Comparison of ENCODE assay signal across 13 cellular contexts in genomic region chr2:238698451-238699306, GRCh38.
"Had no signal": no experiment of that assay in that cellular context is flagged by ENCODE, and none has a peak within 500 bp of the region (broad histone marks: within the 10 kb centered on the region; RNA-seq: fewer than 3 reads in every experiment).

No MANE protein-coding gene starts in this region.

- DNase-seq: activated CD4-positive, alpha-beta T cell treated with anti-CD3 and anti-CD28 coated beads, Interleukin-2, amount 10 ng/mL, durations not matched to agents 7 days and 5 days; activated naive CD4-positive, alpha-beta T cell treated with anti-CD3 and anti-CD28 coated beads, Interleukin-2, amount 10 ng/mL, durations not matched to agents 7 days and 5 days; activated T-cell treated with anti-CD3 and anti-CD28 coated beads, Interleukin-2, amount 50 U/mL, for 24 hours; mammary epithelial cell; naive thymus-derived CD8-positive, alpha-beta T cell; occipital lobe; SJCRH30; stimulated activated CD4-positive, alpha-beta T cell treated with anti-CD3 and anti-CD28 coated beads, Interleukin-1b, Interleukin-23, amount 100 ng/mL, for 48 hours; stomach; T-helper 17 cell; testis had no signal

- H3K27ac ChIP-seq: ascending aorta, SJCRH30 had no signal

- H3K36me3 ChIP-seq: ascending aorta, SJCRH30, stomach had no signal

- H3K4me3 ChIP-seq: ascending aorta, dorsolateral prefrontal cortex, SJCRH30, stomach, testis had no signal

- H3K9me3 ChIP-seq: ascending aorta, SJCRH30, stomach, testis had no signal

- ATAC-seq: naive thymus-derived CD8-positive, alpha-beta T cell; T-helper 17 cell had no signal

- H3K27me3 ChIP-seq: ascending aorta, dorsolateral prefrontal cortex, stomach, testis had no signal

- H3K4me1 ChIP-seq: SJCRH30, testis had no signal
